ENCODE assay signal across 38 cellular contexts in genomic region chr5:87936667-87937066, GRCh38.
"Had no signal": no experiment of that assay in that cellular context is flagged by ENCODE, and none has a peak within 500 bp of the region (broad histone marks: within the 10 kb centered on the region; RNA-seq: fewer than 3 reads in every experiment).

No MANE protein-coding gene starts in this region.

- H3K9me3 Mint-ChIP-seq: activated naive CD4-positive, alpha-beta T cell treated with anti-CD3 and anti-CD28 coated beads, Interleukin-2, amount 50 U/mL, for 24 hours; activated naive CD8-positive, alpha-beta T cell treated with anti-CD3 and anti-CD28 coated beads, Interleukin-2, amount 10 ng/mL, durations not matched to agents 7 days and 5 days; activated naive CD8-positive, alpha-beta T cell treated with anti-CD3 and anti-CD28 coated beads, Interleukin-2, amount 50 U/mL, for 24 hours; activated T-cell treated with anti-CD3 and anti-CD28 coated beads, Interleukin-2, amount 50 U/mL, for 4 hours; activated T-cell treated with anti-CD3 and anti-CD28 coated beads, Interleukin-2, amount 50 U/mL, for 72 hours; activated T-helper 1 cell treated with anti-CD3 and anti-CD28 coated beads, Interleukin-12 subunit alpha, Interleukin-12 subunit beta, Interleukin-2, Interleukin-4 antibody, amounts not matched to agents 30 ng/mL and 10 ng/mL and 1 ng/mL, durations not matched to agents 14 hours and 24 hours and 36 hours; activated T-helper 17 cell treated with anti-CD3 and anti-CD28 coated beads, Interleukin-2, amount 50 U/mL, for 72 hours; T-helper 1 cell treated with Interleukin-12 subunit alpha and Interleukin-12 subunit beta and Interleukin-4 antibody, amounts not matched to agents 30 μg/mL and 1 μg/mL, for 36 hours; T-helper 2 cell treated with Interferon-gamma antibody and Interleukin-4, amounts not matched to agents 5 μg/mL and 100 μg/mL, for 36 hours had no signal

- DNase-seq: activated CD4-positive, alpha-beta memory T cell treated with anti-CD3 and anti-CD28 coated beads for 36 hours; activated CD4-positive, alpha-beta T cell treated with anti-CD3 and anti-CD28 coated beads for 1 hour; activated CD4-positive, alpha-beta T cell treated with anti-CD3 and anti-CD28 coated beads for 36 hours; activated CD4-positive, alpha-beta T cell treated with anti-CD3 and anti-CD28 coated beads for 48 hours; activated CD4-positive, alpha-beta T cell treated with anti-CD3 and anti-CD28 coated beads, Interleukin-2, amount 50 U/mL, for 1 hour; activated CD4-positive, alpha-beta T cell treated with anti-CD3 and anti-CD28 coated beads, Interleukin-2, amount 50 U/mL, for 4 hours; activated CD4-positive, CD25-positive, alpha-beta regulatory T cell; activated CD8-positive, alpha-beta memory T cell treated with anti-CD3 and anti-CD28 coated beads, Interleukin-2, amount 50 U/mL, for 4 hours; activated CD8-positive, alpha-beta T cell treated with anti-CD3 and anti-CD28 coated beads for 36 hours; activated effector memory CD4-positive, alpha-beta T cell treated with anti-CD3 and anti-CD28 coated beads, Interleukin-2, amount 50 U/mL, for 16 hours; activated gamma-delta T cell treated with Interleukin-2 at 50 U/mL for 16 hours; activated naive CD4-positive, alpha-beta T cell; activated naive CD4-positive, alpha-beta T cell treated with anti-CD3 and anti-CD28 coated beads for 36 hours; activated naive CD8-positive, alpha-beta T cell treated with anti-CD3 and anti-CD28 coated beads, Interleukin-2, amount 10 ng/mL, durations not matched to agents 7 days and 5 days; activated naive CD8-positive, alpha-beta T cell treated with anti-CD3 and anti-CD28 coated beads, Interleukin-2, amount 50 U/mL, for 24 hours; activated T-cell treated with anti-CD3 and anti-CD28 coated beads for 4 hours; activated T-cell treated with anti-CD3 and anti-CD28 coated beads, Interleukin-2, amount 50 U/mL, for 1 hour; activated T-cell treated with anti-CD3 and anti-CD28 coated beads, Interleukin-2, amount 50 U/mL, for 4 hours; activated T-cell treated with anti-CD3 and anti-CD28 coated beads, Interleukin-2, amount 50 U/mL, for 72 hours; amygdala; anterior cingulate cortex; caudate nucleus; cerebellar nuclear complex; T-helper 1 cell; T-helper 2 cell; T-helper 9 cell had no signal

- H3K27me3 Mint-ChIP-seq: activated CD4-positive, alpha-beta memory T cell treated with anti-CD3 and anti-CD28 coated beads for 36 hours; activated CD4-positive, alpha-beta T cell treated with anti-CD3 and anti-CD28 coated beads for 36 hours; activated CD8-positive, alpha-beta T cell treated with anti-CD3 and anti-CD28 coated beads for 36 hours; activated naive CD4-positive, alpha-beta T cell treated with anti-CD3 and anti-CD28 coated beads, Interleukin-2, amount 50 U/mL, for 24 hours; activated naive CD8-positive, alpha-beta T cell treated with anti-CD3 and anti-CD28 coated beads, Interleukin-2, amount 10 ng/mL, durations not matched to agents 7 days and 5 days; activated naive CD8-positive, alpha-beta T cell treated with anti-CD3 and anti-CD28 coated beads, Interleukin-2, amount 50 U/mL, for 24 hours; activated T-helper 17 cell treated with anti-CD3 and anti-CD28 coated beads, Interleukin-2, amount 50 U/mL, for 72 hours; brain; central memory CD8-positive, alpha-beta T cell had no signal

- H3K4me1 ChIP-seq: ascending aorta had no signal

- H3K36me3 Mint-ChIP-seq: activated CD4-positive, alpha-beta memory T cell treated with anti-CD3 and anti-CD28 coated beads for 36 hours; activated naive CD4-positive, alpha-beta T cell treated with anti-CD3 and anti-CD28 coated beads, Interleukin-2, amount 50 U/mL, for 24 hours; activated naive CD8-positive, alpha-beta T cell; activated naive CD8-positive, alpha-beta T cell treated with anti-CD3 and anti-CD28 coated beads, Interleukin-2, amount 10 ng/mL, durations not matched to agents 7 days and 5 days; brain had no signal

- H3K9me3 ChIP-seq: ascending aorta had no signal

- H3K4me3 Mint-ChIP-seq: activated CD4-positive, alpha-beta memory T cell treated with anti-CD3 and anti-CD28 coated beads for 36 hours; activated CD4-positive, alpha-beta T cell treated with anti-CD3 and anti-CD28 coated beads for 36 hours; activated CD8-positive, alpha-beta T cell treated with anti-CD3 and anti-CD28 coated beads for 36 hours; activated naive CD4-positive, alpha-beta T cell treated with anti-CD3 and anti-CD28 coated beads for 36 hours; activated naive CD4-positive, alpha-beta T cell treated with anti-CD3 and anti-CD28 coated beads, Interleukin-2, amount 50 U/mL, for 24 hours; activated naive CD8-positive, alpha-beta T cell; activated naive CD8-positive, alpha-beta T cell treated with anti-CD3 and anti-CD28 coated beads, Interleukin-2, amount 10 ng/mL, durations not matched to agents 7 days and 5 days; activated naive CD8-positive, alpha-beta T cell treated with anti-CD3 and anti-CD28 coated beads, Interleukin-2, amount 50 U/mL, for 24 hours; activated T-cell treated with anti-CD3 and anti-CD28 coated beads, Interleukin-2, amount 50 U/mL, for 4 hours; activated T-cell treated with anti-CD3 and anti-CD28 coated beads, Interleukin-2, amount 50 U/mL, for 72 hours; activated T-helper 1 cell treated with anti-CD3 and anti-CD28 coated beads, Interleukin-12 subunit alpha, Interleukin-12 subunit beta, Interleukin-2, Interleukin-4 antibody, amounts not matched to agents 30 ng/mL and 10 ng/mL and 1 ng/mL, durations not matched to agents 14 hours and 24 hours and 36 hours; activated T-helper 17 cell treated with anti-CD3 and anti-CD28 coated beads, Interleukin-2, amount 50 U/mL, for 72 hours; brain; central memory CD8-positive, alpha-beta T cell; T-helper 1 cell treated with Interleukin-12 subunit alpha and Interleukin-12 subunit beta and Interleukin-4 antibody, amounts not matched to agents 30 μg/mL and 1 μg/mL, for 36 hours; T-helper 2 cell treated with Interferon-gamma antibody and Interleukin-4, amounts not matched to agents 5 μg/mL and 100 μg/mL, for 36 hours had no signal

- H3K4me3 ChIP-seq: ascending aorta, cardiac muscle cell had no signal

- H3K36me3 ChIP-seq: ascending aorta, cardiac muscle cell had no signal

- H3K27ac ChIP-seq: ascending aorta, cardiac muscle cell, VCaP had no signal

- H3K27ac Mint-ChIP-seq: activated CD4-positive, alpha-beta memory T cell treated with anti-CD3 and anti-CD28 coated beads for 36 hours; activated CD4-positive, alpha-beta T cell treated with anti-CD3 and anti-CD28 coated beads for 36 hours; activated CD8-positive, alpha-beta T cell treated with anti-CD3 and anti-CD28 coated beads for 36 hours; activated naive CD4-positive, alpha-beta T cell treated with anti-CD3 and anti-CD28 coated beads for 36 hours; activated naive CD4-positive, alpha-beta T cell treated with anti-CD3 and anti-CD28 coated beads, Interleukin-2, amount 50 U/mL, for 24 hours; activated naive CD8-positive, alpha-beta T cell; activated naive CD8-positive, alpha-beta T cell treated with anti-CD3 and anti-CD28 coated beads, Interleukin-2, amount 10 ng/mL, durations not matched to agents 7 days and 5 days; activated naive CD8-positive, alpha-beta T cell treated with anti-CD3 and anti-CD28 coated beads, Interleukin-2, amount 50 U/mL, for 24 hours; activated T-cell treated with anti-CD3 and anti-CD28 coated beads, Interleukin-2, amount 50 U/mL, for 72 hours; activated T-helper 1 cell treated with anti-CD3 and anti-CD28 coated beads, Interleukin-12 subunit alpha, Interleukin-12 subunit beta, Interleukin-2, Interleukin-4 antibody, amounts not matched to agents 30 ng/mL and 10 ng/mL and 1 ng/mL, durations not matched to agents 14 hours and 24 hours and 36 hours; activated T-helper 17 cell treated with anti-CD3 and anti-CD28 coated beads, Interleukin-2, amount 50 U/mL, for 72 hours; brain; T-helper 1 cell treated with Interleukin-12 subunit alpha and Interleukin-12 subunit beta and Interleukin-4 antibody, amounts not matched to agents 30 μg/mL and 1 μg/mL, for 36 hours; T-helper 2 cell treated with Interferon-gamma antibody and Interleukin-4, amounts not matched to agents 5 μg/mL and 100 μg/mL, for 36 hours had no signal

- ATAC-seq: activated CD4-positive, alpha-beta T cell treated with anti-CD3 and anti-CD28 coated beads for 36 hours; activated CD4-positive, CD25-positive, alpha-beta regulatory T cell treated with anti-CD3 and anti-CD28 coated beads, Interleukin-2, amount 50 U/mL, for 24 hours; activated CD8-positive, alpha-beta T cell treated with anti-CD3 and anti-CD28 coated beads for 36 hours; activated naive CD8-positive, alpha-beta T cell treated with anti-CD3 and anti-CD28 coated beads, Interleukin-2, amount 50 U/mL, for 24 hours; activated T-cell treated with anti-CD3 and anti-CD28 coated beads, Interleukin-2, amount 50 U/mL, for 4 hours; activated T-cell treated with anti-CD3 and anti-CD28 coated beads, Interleukin-2, amount 50 U/mL, for 72 hours; activated T-helper 17 cell treated with anti-CD3 and anti-CD28 coated beads, Interleukin-2, amount 50 U/mL, for 72 hours had no signal

- H3K4me1 Mint-ChIP-seq: activated CD4-positive, alpha-beta T cell treated with anti-CD3 and anti-CD28 coated beads for 36 hours; activated naive CD4-positive, alpha-beta T cell treated with anti-CD3 and anti-CD28 coated beads, Interleukin-2, amount 50 U/mL, for 24 hours; activated naive CD8-positive, alpha-beta T cell treated with anti-CD3 and anti-CD28 coated beads, Interleukin-2, amount 10 ng/mL, durations not matched to agents 7 days and 5 days; activated naive CD8-positive, alpha-beta T cell treated with anti-CD3 and anti-CD28 coated beads, Interleukin-2, amount 50 U/mL, for 24 hours; activated T-helper 17 cell treated with anti-CD3 and anti-CD28 coated beads, Interleukin-2, amount 50 U/mL, for 72 hours; central memory CD8-positive, alpha-beta T cell had no signal

- H3K27me3 ChIP-seq: ascending aorta, cardiac muscle cell had no signal
